ENCODE assay signal across 19 cellular contexts in the genomic region with DNA sequence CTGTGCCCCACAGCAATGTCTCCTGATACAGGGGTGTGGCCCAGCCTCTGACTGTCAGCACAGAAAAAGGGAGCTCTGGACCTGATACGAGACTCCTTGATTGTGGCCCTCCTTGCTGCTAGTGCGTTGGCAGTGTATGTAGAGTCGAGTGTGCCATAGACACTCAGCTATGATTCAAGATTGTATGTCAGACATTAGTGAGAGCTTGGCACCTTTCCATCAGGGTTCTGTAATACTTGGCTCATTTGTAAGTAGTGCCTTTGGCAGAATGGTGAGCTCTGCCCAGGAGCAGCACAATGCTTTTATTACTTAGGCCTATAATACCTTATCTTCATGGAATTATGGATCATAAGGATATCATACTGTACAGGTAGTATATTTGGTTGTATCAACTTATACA.
DNase-seq lines count a peak whose midpoint lies in the region; ATAC-seq and TF ChIP-seq lines count a peak whose summit lies in the region.
"Had no signal": no experiment of that assay in that cellular context is flagged by ENCODE, and none has a peak within 500 bp of the region (broad histone marks: within the 10 kb centered on the region; RNA-seq: fewer than 3 reads in every experiment).

No MANE protein-coding gene starts in this region.

- CTCF ChIA-PET in mammary epithelial cell (lab: Charles Lee; ENCODE audit: low non-redundant PET): no interaction called here

- intact Hi-C loops in mammary epithelial cell (cut with micrococcal nuclease) (no loop called here), upper lobe of right lung (cut with DNase I) (no loop called here)

- H3K9ac ChIP-seq in mammary epithelial cell (ENCODE audit: insufficient read depth, low read length): no peak overlapping the region
- H3K9ac ChIP-seq: SK-N-SH had no signal

- dilution Hi-C loops in mammary epithelial cell (cut with HindIII; ENCODE audit: low sequenced_read_pairs): no loop called here

- ATAC-seq in upper lobe of right lung: peak; percentile 52
- ATAC-seq in HG03342 (IDR thresholded peaks at IDR 0.05; ENCODE audit: unreplicated experiment): no peak
- no peak for ATAC-seq in GM21367 (IDR thresholded peaks at IDR 0.05; ENCODE audit: unreplicated experiment)
- ATAC-seq in HG02870 (IDR thresholded peaks at IDR 0.05; ENCODE audit: unreplicated experiment): no peak
- ATAC-seq: Panc1 had no signal

- no peak for TF ChIP-seq CTCF in mammary epithelial cell (conservative IDR thresholded peaks at IDR 0.05 in 1 of 2, IDR thresholded peaks at IDR 0.05 in 1 of 2; ENCODE audit: extremely low read depth in 1 of 2, insufficient read depth in 1 of 2, low read depth in 1 of 2, low read length in 2 of 2)
- TF ChIP-seq CTCF in upper lobe of right lung (IDR thresholded peaks at IDR 0.05): no peak

- H3K4me1 ChIP-seq in mammary epithelial cell (ENCODE audit: insufficient read depth, low read length) (no peaks in the 10 kb centered on the region), upper lobe of right lung (no peaks in the 10 kb centered on the region)

- no peaks in the 10 kb centered on the region for H3K79me2 ChIP-seq in mammary epithelial cell (ENCODE audit: insufficient read depth, low read length)

- H4K20me1 ChIP-seq in mammary epithelial cell (ENCODE audit: insufficient read depth, low read length): no peaks in the 10 kb centered on the region

- WGBS in mammary epithelial cell (ENCODE audit: low coverage, missing lambda C conversion rate): 100% methylated on average over 1 of the region's 3 CpGs

- BruUV-seq in mammary epithelial cell (replicated peaks; lab: Mats Ljungman, UMichigan): no TSS peak

- no peak overlapping the region for H3K4me3 ChIP-seq in mammary epithelial cell (replicated peaks in 1 of 3; ENCODE audit: insufficient read depth in 1 of 3, low read depth in 2 of 3, low read length in 3 of 3)
- no peak overlapping the region for H3K4me3 ChIP-seq in upper lobe of right lung

- peak; percentile 34 for DNase-seq in NCI-H2171 treated with DMSO at 0.1 percent for 48 hours (lab: John Stamatoyannopoulos, UW)
- no peak for DNase-seq in NCI-H2171 (lab: John Stamatoyannopoulos, UW)
- peak; percentile 10 for DNase-seq in NCI-H2196 treated with DMSO at 0.1 percent for 48 hours (lab: John Stamatoyannopoulos, UW; ENCODE audit: unreplicated experiment)
- DNase-seq in mammary epithelial cell: peak; percentile 76
- DNase-seq in upper lobe of right lung: no peak
- DNase-seq: activated B cell treated with CpG ODN at 0.5 μM for 24 hours; activated CD4-positive, alpha-beta memory T cell treated with anti-CD3 and anti-CD28 coated beads for 36 hours; activated T-cell treated with anti-CD3 and anti-CD28 coated beads for 4 hours; amniotic stem cell; COR-L47; erythroblast; foreskin melanocyte; MV-4-11; SK-N-SH; stimulated activated CD4-positive, alpha-beta T cell treated with anti-CD3 and anti-CD28 coated beads, Interleukin-4, amount 100 ng/mL, for 24 hours had no signal

- H3K4me2 ChIP-seq in mammary epithelial cell (ENCODE audit: insufficient read depth, low read depth, low read length): no peak overlapping the region
- H3K4me2 ChIP-seq: SK-N-SH had no signal

- H3K27me3 ChIP-seq in mammary epithelial cell (ENCODE audit: insufficient read depth, low read length) (no peaks in the 10 kb centered on the region), upper lobe of right lung (no peaks in the 10 kb centered on the region)

- no peak overlapping the region for H3K27ac ChIP-seq in mammary epithelial cell (ENCODE audit: insufficient read depth, low read depth, low read length)
- H3K27ac ChIP-seq in upper lobe of right lung: no peak overlapping the region

- no peak overlapping the region for H2AFZ ChIP-seq in mammary epithelial cell (ENCODE audit: low read depth, low read length)

- no peaks in the 10 kb centered on the region for H3K36me3 ChIP-seq in mammary epithelial cell (ENCODE audit: insufficient read depth, low read length)
- no peaks in the 10 kb centered on the region for H3K36me3 ChIP-seq in upper lobe of right lung

- H3K9me3 ChIP-seq in mammary epithelial cell (replicated peaks; ENCODE audit: insufficient read depth, low read length): no peaks in the 10 kb centered on the region
- no peaks in the 10 kb centered on the region for H3K9me3 ChIP-seq in upper lobe of right lung
- H3K9me3 ChIP-seq: SK-N-SH had no signal

- in situ Hi-C loops in mammary epithelial cell (cut with MboI; ENCODE audit: low sequenced_read_pairs in 2 of 2): no loop called here

Comparison
In these comparisons a context has a peak if more than half of its experiments do, and no peak if none do; other contexts are left out.
1. DNase-seq: peak in NCI-H2171 treated with DMSO at 0.1 percent for 48 hours (single experiment), NCI-H2196 treated with DMSO at 0.1 percent for 48 hours (single experiment) and mammary epithelial cell (single experiment); none in NCI-H2171 (single experiment) and upper lobe of right lung (single experiment).